Comparison of ENCODE assay signal across 14 cellular contexts in the genomic region with DNA sequence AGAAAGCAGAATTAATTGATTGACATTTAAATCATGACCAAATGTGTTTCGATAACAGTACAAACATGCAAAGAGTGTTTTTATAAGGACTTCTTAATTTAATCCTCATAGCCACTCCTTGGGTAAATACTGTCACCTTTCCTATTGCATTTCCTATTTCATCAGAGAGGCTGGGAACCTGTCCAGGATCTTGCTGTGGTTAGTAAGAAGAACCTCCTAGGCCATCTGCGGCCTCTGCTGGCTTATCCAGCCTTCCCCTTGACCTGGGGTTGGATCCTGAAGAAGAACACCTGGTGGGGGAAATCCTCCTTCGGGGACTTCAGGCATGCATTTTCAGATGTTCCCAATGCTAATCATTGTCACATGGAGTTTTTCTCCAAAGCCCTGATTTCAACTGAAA. TPM values are rescaled to one million over a fixed set of nuclear protein-coding genes. Genes with fewer than 3 reads are reported as not detected.
DNase-seq lines count a peak whose midpoint lies in the region; ATAC-seq and TF ChIP-seq lines count a peak whose summit lies in the region.
"Had no signal": no experiment of that assay in that cellular context is flagged by ENCODE, and none has a peak within 500 bp of the region (broad histone marks: within the 10 kb centered on the region; RNA-seq: fewer than 3 reads in every experiment).

No MANE protein-coding gene starts in this region.

- no peak overlapping the region for H3K27ac ChIP-seq in RWPE2 (ENCODE audit: poor library complexity, severe bottlenecking)
- peak overlapping the region; percentile 56 for H3K27ac ChIP-seq in substantia nigra (ENCODE audit: low read depth, low read length, poor library complexity, severe bottlenecking)
- H3K27ac ChIP-seq: esophagus muscularis mucosa had no signal

- TF ChIP-seq CTCF in RWPE2 (IDR thresholded peaks at IDR 0.05; ENCODE audit: poor library complexity, severe bottlenecking) (peak; percentile 26), fibroblast of villous mesenchyme (IDR thresholded peaks at IDR 0.05; ENCODE audit: insufficient read depth, low read depth, low read length) (no peak)

- DNase-seq in DMS 273 (lab: John Stamatoyannopoulos, UW; ENCODE audit: unreplicated experiment) (peak; percentile 3), DMS 273 treated with DMSO at 0.1 percent for 48 hours (lab: John Stamatoyannopoulos, UW) (no peak), RWPE2 (ENCODE audit: low spot score) (no peak), fibroblast of villous mesenchyme (ENCODE audit: low read depth) (peak; percentile 95), substantia nigra (lab: John Stamatoyannopoulos, UW) (peak in 1 of 49 donors; percentile 50), NCI-H1694 (lab: John Stamatoyannopoulos, UW) (no peak)
- no peak for DNase-seq in activated naive CD4-positive, alpha-beta T cell treated with Interleukin-2 at 50 U/mL for 16 hours
- DNase-seq: activated CD8-positive, alpha-beta T cell treated with anti-CD3 and anti-CD28 coated beads for 36 hours; activated naive CD8-positive, alpha-beta T cell treated with anti-CD3 and anti-CD28 coated beads, Interleukin-2, amount 50 U/mL, for 24 hours; NCI-H345; retina had no signal

- ATAC-seq in RWPE2 (ENCODE audit: low read depth) (peak; percentile 77), GM18858 (IDR thresholded peaks at IDR 0.05; ENCODE audit: unreplicated experiment) (no peak)
- ATAC-seq: activated CD8-positive, alpha-beta T cell treated with anti-CD3 and anti-CD28 coated beads for 36 hours; activated naive CD8-positive, alpha-beta T cell treated with anti-CD3 and anti-CD28 coated beads, Interleukin-2, amount 50 U/mL, for 24 hours had no signal

- H3K4me3 ChIP-seq in RWPE2 (ENCODE audit: severe bottlenecking) (no peak overlapping the region), fibroblast of villous mesenchyme (ENCODE audit: low read depth, low read length) (no peak overlapping the region)
- H3K4me3 ChIP-seq: esophagus muscularis mucosa had no signal

- H3K36me3 ChIP-seq in RWPE2 (ENCODE audit: low read depth): no peaks in the 10 kb centered on the region
- H3K36me3 ChIP-seq: esophagus muscularis mucosa had no signal

- H3K27me3 ChIP-seq in RWPE2 (ENCODE audit: insufficient read depth, poor library complexity, severe bottlenecking): no peaks in the 10 kb centered on the region
- H3K27me3 ChIP-seq: esophagus muscularis mucosa had no signal

- no peaks in the 10 kb centered on the region for H3K9me3 ChIP-seq in RWPE2 (ENCODE audit: severe bottlenecking)
- H3K9me3 ChIP-seq: esophagus muscularis mucosa had no signal

- H3K4me1 ChIP-seq in RWPE2 (ENCODE audit: insufficient read depth, poor library complexity, severe bottlenecking): peaks cover 16% of the 10 kb centered on the region

RNA-seq across cellular contexts. Expression of a gene that starts 25.5 kb away (rescaled TPM):
- total RNA-seq in fibroblast of villous mesenchyme: 0.32 and 0.43 TPM in 2 replicates
- total RNA-seq: activated CD8-positive, alpha-beta T cell treated with anti-CD3 and anti-CD28 coated beads for 36 hours; lung microvascular endothelial cell had no signal

RNA-seq across cellular contexts. Expression of a gene that starts 28.5 kb away (rescaled TPM):
- not detected in 2 replicates for total RNA-seq in fibroblast of villous mesenchyme
- total RNA-seq: activated CD8-positive, alpha-beta T cell treated with anti-CD3 and anti-CD28 coated beads for 36 hours; lung microvascular endothelial cell had no signal

Comparison
In these comparisons a context has a peak if more than half of its experiments do, and no peak if none do; other contexts are left out.
1. DNase-seq: peak in DMS 273 (single experiment) and fibroblast of villous mesenchyme (single experiment); none in DMS 273 treated with DMSO at 0.1 percent for 48 hours (single experiment), RWPE2 (single experiment), activated naive CD4-positive, alpha-beta T cell treated with Interleukin-2 at 50 U/mL for 16 hours (single experiment) and NCI-H1694 (single experiment).